ENCODE assay signal across 23 cellular contexts in the genomic region with DNA sequence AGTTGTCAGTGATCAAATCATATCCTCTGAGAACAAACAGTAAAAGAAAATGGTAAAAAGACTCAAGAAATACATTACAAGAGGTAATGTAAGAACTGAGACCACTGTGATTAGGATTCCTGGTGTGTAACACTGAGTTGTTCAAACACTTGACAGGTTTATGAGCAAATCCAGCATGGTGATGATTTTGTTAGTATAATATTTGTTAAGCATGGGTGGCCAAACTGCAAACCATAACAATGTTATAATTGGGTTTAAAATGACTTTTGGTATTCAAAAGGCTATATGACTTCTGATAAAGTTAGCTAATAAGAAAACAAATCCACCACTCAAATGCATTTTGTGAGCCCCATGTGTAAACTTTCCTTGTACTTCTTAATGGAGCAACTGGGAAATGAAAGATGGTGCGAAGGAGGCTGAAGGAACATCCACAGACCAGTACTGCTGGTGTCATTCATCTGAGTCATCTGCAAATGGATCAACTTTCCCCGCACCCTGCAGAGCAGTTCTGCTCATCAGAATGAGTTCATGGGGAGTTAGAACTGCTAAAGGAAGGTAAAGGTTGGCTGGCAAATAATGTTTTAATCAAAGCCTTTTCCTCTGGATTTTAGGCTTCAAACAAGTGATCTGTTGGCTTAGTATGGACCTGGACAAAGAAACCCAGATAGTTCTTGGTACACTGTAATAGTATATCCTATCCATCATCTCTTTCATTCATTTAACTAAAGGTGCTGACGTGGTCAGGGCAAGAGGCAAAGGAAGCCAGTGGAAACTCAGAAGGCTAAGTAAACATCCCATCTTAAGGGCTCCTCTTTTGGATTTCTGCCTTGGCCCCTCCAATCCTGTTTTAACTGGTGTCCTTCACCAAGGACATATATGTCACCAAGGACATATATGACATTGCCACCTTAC. TPM values are rescaled to one million over a fixed set of nuclear protein-coding genes. Genes with fewer than 3 reads are reported as not detected.
A peak's percentile ranks its signal among the peaks of the same experiment; 100 is the strongest.
DNase-seq lines count a peak whose midpoint lies in the region; TF ChIP-seq lines count a peak whose summit lies in the region.
"Had no signal": no experiment of that assay in that cellular context is flagged by ENCODE, and none has a peak within 500 bp of the region (broad histone marks: within the 10 kb centered on the region; RNA-seq: fewer than 3 reads in every experiment).

No MANE protein-coding gene starts in this region.

- TF ChIP-seq CTCF in fibroblast of villous mesenchyme (IDR thresholded peaks at IDR 0.05; ENCODE audit: insufficient read depth, low read depth, low read length) (no peak), parathyroid adenoma (IDR thresholded peaks at IDR 0.05) (no peak), Calu3 (IDR thresholded peaks at IDR 0.05; ENCODE audit: unreplicated experiment) (no peak), type B pancreatic cell (conservative IDR thresholded peaks at IDR 0.05) (no peak)

- peak overlapping the region; percentile 90 for H3K27ac ChIP-seq in parathyroid adenoma
- H3K27ac ChIP-seq: GM23248, neural progenitor cell, thoracic aorta had no signal

- POLR2A ChIA-PET in HEK293T (lab: Yijun Ruan, JAX): no interaction called here

- H3K9me3 Mint-ChIP-seq in Calu3 (ENCODE audit: low read depth, unreplicated experiment) (no peaks in the 10 kb centered on the region), type B pancreatic cell (no peaks in the 10 kb centered on the region)
- H3K9me3 Mint-ChIP-seq: activated B cell treated with CpG ODN at 0.5 μM for 24 hours; activated naive CD8-positive, alpha-beta T cell treated with anti-CD3 and anti-CD28 coated beads, Interleukin-2, amount 50 U/mL, for 24 hours; CD4-positive, CD25-positive, alpha-beta regulatory T cell; stimulated activated memory B cell treated with anti-CD40 and anti-IgM and Interleukin-4, amounts not matched to agents 10 μg/mL and 1 μg/mL and 100 μg/mL, for 72 hours had no signal

- BruUV-seq in Calu3 (replicated peaks; lab: Mats Ljungman, UMichigan): no TSS peak

- no peak overlapping the region for H3K9ac ChIP-seq in parathyroid adenoma
- H3K9ac ChIP-seq: GM23248, neural progenitor cell had no signal

- H3K27me3 ChIP-seq in parathyroid adenoma (ENCODE audit: control insufficient read depth, insufficient read depth, low read length): no peaks in the 10 kb centered on the region
- H3K27me3 ChIP-seq: neural progenitor cell had no signal

- H3K36me3 Mint-ChIP-seq in Calu3 (ENCODE audit: insufficient read depth, unreplicated experiment) (no peaks in the 10 kb centered on the region), type B pancreatic cell (no peaks in the 10 kb centered on the region)
- H3K36me3 Mint-ChIP-seq: CD4-positive, CD25-positive, alpha-beta regulatory T cell; stimulated activated memory B cell treated with anti-CD40 and anti-IgM and Interleukin-4, amounts not matched to agents 10 μg/mL and 1 μg/mL and 100 μg/mL, for 72 hours had no signal

- intact Hi-C loops in Calu3 (cut with micrococcal nuclease; ENCODE audit: unreplicated experiment): no loop called here

- H3K9me3 ChIP-seq in parathyroid adenoma (ENCODE audit: control insufficient read depth, low read length): no peaks in the 10 kb centered on the region
- H3K9me3 ChIP-seq: mucosa of descending colon, thoracic aorta had no signal

- CTCF ChIA-PET in HEK293T (lab: Yijun Ruan, JAX): no interaction called here
- CTCF ChIA-PET in Calu3 (lab: Charles Lee): no interaction called here

- no peaks in the 10 kb centered on the region for H3K36me3 ChIP-seq in parathyroid adenoma (ENCODE audit: control insufficient read depth, insufficient read depth, low read length)
- H3K36me3 ChIP-seq: neural progenitor cell, thoracic aorta had no signal

- H3K4me2 ChIP-seq in parathyroid adenoma (ENCODE audit: low read length): no peak overlapping the region
- H3K4me2 ChIP-seq: neural progenitor cell had no signal

- H3K27ac Mint-ChIP-seq in Calu3 (ENCODE audit: unreplicated experiment) (no peak overlapping the region), type B pancreatic cell (no peak overlapping the region)
- H3K27ac Mint-ChIP-seq: activated B cell treated with CpG ODN at 0.5 μM for 24 hours; activated naive CD8-positive, alpha-beta T cell treated with anti-CD3 and anti-CD28 coated beads, Interleukin-2, amount 50 U/mL, for 24 hours; CD4-positive, CD25-positive, alpha-beta regulatory T cell; stimulated activated memory B cell treated with anti-CD40 and anti-IgM and Interleukin-4, amounts not matched to agents 10 μg/mL and 1 μg/mL and 100 μg/mL, for 72 hours had no signal

- H3K79me2 ChIP-seq in parathyroid adenoma: peaks cover 62% of the 10 kb centered on the region

- no peak for DNase-seq in HEK293T (ENCODE audit: extremely low spot score)
- DNase-seq in amniotic epithelial cell (ENCODE audit: low read depth): peak; percentile 70
- DNase-seq in fibroblast of villous mesenchyme (ENCODE audit: low read depth): peak; percentile 56
- no peak for DNase-seq in Calu3
- DNase-seq in type B pancreatic cell (ENCODE audit: extremely low spot score, unreplicated experiment): no peak
- DNase-seq in GM19238 (ENCODE audit: insufficient read length, low spot score): no peak
- no peak for DNase-seq in CD1c-positive myeloid dendritic cell (ENCODE audit: extremely low spot score)
- DNase-seq: activated B cell treated with CpG ODN at 0.5 μM for 24 hours; activated CD4-positive, alpha-beta T cell treated with anti-CD3 and anti-CD28 coated beads, Interleukin-2, amount 50 U/mL, for 48 hours; activated effector memory CD4-positive, alpha-beta T cell treated with Interleukin-2 at 50 U/mL for 16 hours; activated naive CD8-positive, alpha-beta T cell treated with anti-CD3 and anti-CD28 coated beads, Interleukin-2, amount 50 U/mL, for 24 hours; CD4-positive, CD25-positive, alpha-beta regulatory T cell; DMS 273 treated with DMSO at 0.1 percent for 48 hours; GDM1; GM23248; mucosa of descending colon; Right ventricle myocardium superior; stimulated activated CD4-positive, alpha-beta T cell treated with anti-CD3 and anti-CD28 coated beads, Interleukin-2, amount 100 ng/mL, for 24 hours; T-helper 9 cell had no signal

- H2AFZ ChIP-seq in parathyroid adenoma: no peak overlapping the region
- H2AFZ ChIP-seq: GM23248, neural progenitor cell had no signal

- peaks cover 79% of the 10 kb centered on the region for H3K4me1 ChIP-seq in parathyroid adenoma

- no peak overlapping the region for H3K4me3 ChIP-seq in fibroblast of villous mesenchyme (ENCODE audit: low read depth, low read length)
- H3K4me3 ChIP-seq in parathyroid adenoma (ENCODE audit: low read depth, low read length): no peak overlapping the region
- H3K4me3 ChIP-seq: GM23248, mucosa of descending colon, neural progenitor cell, thoracic aorta had no signal

- H3K4me3 Mint-ChIP-seq in Calu3 (ENCODE audit: low read depth, unreplicated experiment) (no peak overlapping the region), type B pancreatic cell (no peak overlapping the region)
- H3K4me3 Mint-ChIP-seq: activated B cell treated with CpG ODN at 0.5 μM for 24 hours; activated naive CD8-positive, alpha-beta T cell treated with anti-CD3 and anti-CD28 coated beads, Interleukin-2, amount 50 U/mL, for 24 hours; CD4-positive, CD25-positive, alpha-beta regulatory T cell; neural progenitor cell; stimulated activated memory B cell treated with anti-CD40 and anti-IgM and Interleukin-4, amounts not matched to agents 10 μg/mL and 1 μg/mL and 100 μg/mL, for 72 hours had no signal

- peaks cover 19% of the 10 kb centered on the region for H3K27me3 Mint-ChIP-seq in Calu3 (ENCODE audit: unreplicated experiment)
- peaks cover 4% of the 10 kb centered on the region for H3K27me3 Mint-ChIP-seq in type B pancreatic cell

- H3K4me1 Mint-ChIP-seq in Calu3 (ENCODE audit: low read depth, unreplicated experiment) (peaks cover 9% of the 10 kb centered on the region), type B pancreatic cell (ENCODE audit: unreplicated experiment) (peaks cover 24% of the 10 kb centered on the region)
- H3K4me1 Mint-ChIP-seq: activated B cell treated with CpG ODN at 0.5 μM for 24 hours; CD4-positive, CD25-positive, alpha-beta regulatory T cell; stimulated activated memory B cell treated with anti-CD40 and anti-IgM and Interleukin-4, amounts not matched to agents 10 μg/mL and 1 μg/mL and 100 μg/mL, for 72 hours had no signal

TF ChIP-seq in HEK293T, 16 proteins besides CTCF, POLR2A, EP300 and RAD21:
- TF ChIP-seq PKNOX1 (IDR thresholded peaks at IDR 0.05) (peak; percentile 58), FOXK2 (IDR thresholded peaks at IDR 0.05) (no peak)

RNA-seq across cellular contexts. Expression of gene AFAP1L2, which starts 45.0 kb away (rescaled TPM):
- 5.5 and 7.3 TPM in 2 replicates for total RNA-seq in fibroblast of villous mesenchyme
- 0.76 and 1.1 TPM in 2 replicates for total RNA-seq in Calu3 (2022)
- total RNA-seq in type B pancreatic cell (ENCODE audit: low replicate concordance): 1.9 and 6.4 TPM in 2 replicates
- total RNA-seq: GM23248 had no signal

Comparison
In these comparisons a context has a peak if more than half of its experiments do, and no peak if none do; other contexts are left out.
1. DNase-seq: peak in amniotic epithelial cell (single experiment) and fibroblast of villous mesenchyme (single experiment); none in HEK293T (single experiment), Calu3 (single experiment), type B pancreatic cell (single experiment), GM19238 (single experiment) and CD1c-positive myeloid dendritic cell (single experiment).